Comparison of ENCODE assay signal across 14 cellular contexts in genomic region chr18:22691988-22692710, GRCh38.
DNase-seq lines count a peak whose midpoint lies in the region; ATAC-seq, FAIRE-seq and TF ChIP-seq lines count a peak whose summit lies in the region.
"Had no signal": no experiment of that assay in that cellular context is flagged by ENCODE, and none has a peak within 500 bp of the region (broad histone marks: within the 10 kb centered on the region; RNA-seq: fewer than 3 reads in every experiment).

No MANE protein-coding gene starts in this region.

- H3K4me2 ChIP-seq in astrocyte (ENCODE audit: low read length) = peak overlapping the region; percentile 52

- H4K20me1 ChIP-seq in astrocyte (ENCODE audit: insufficient read depth, low read length) = no peaks in the 10 kb centered on the region

- H3K9me3 ChIP-seq in astrocyte (ENCODE audit: insufficient read depth, low read depth, low read length) = peaks cover 3% of the 10 kb centered on the region
- H3K9me3 ChIP-seq: BE2C had no signal

- H3K27ac ChIP-seq in ACC112 (ENCODE audit: low read depth, low read length) (peak overlapping the region; percentile 91), astrocyte (ENCODE audit: low read depth, low read length) (peak overlapping the region; percentile 78)

- H3K27ac Mint-ChIP-seq in astrocyte (ENCODE audit: unreplicated experiment) = peak overlapping the region; percentile 75
- no peak overlapping the region for H3K27ac Mint-ChIP-seq in CD14-positive monocyte

- peak; percentile 97 for DNase-seq in astrocyte (ENCODE audit: low read depth)
- peak; percentile 63 for DNase-seq in kidney glomerular epithelial cell (lab: John Stamatoyannopoulos, UW)
- DNase-seq in medulla oblongata (ENCODE audit: extremely low spot score) = no peak
- DNase-seq in CD14-positive monocyte (ENCODE audit: low spot score) = no peak
- DNase-seq in AML-193 (lab: John Stamatoyannopoulos, UW) = no peak
- DNase-seq: activated CD4-positive, alpha-beta T cell treated with anti-CD3 and anti-CD28 coated beads for 1 hour; BE2C; NCI-H446; occipital lobe had no signal

- H3K4me1 Mint-ChIP-seq in astrocyte (ENCODE audit: low read depth, unreplicated experiment) = peaks cover 37% of the 10 kb centered on the region
- H3K4me1 Mint-ChIP-seq in CD14-positive monocyte = no peaks in the 10 kb centered on the region

- peak overlapping the region; percentile 50; the same call in 1 of the 2 replicates for H3K4me3 ChIP-seq in ACC112 (ENCODE audit: low read depth, low read length)
- H3K4me3 ChIP-seq in astrocyte (ENCODE audit: insufficient read depth, low read depth, low read length) = no peak overlapping the region

- H3K27me3 Mint-ChIP-seq in astrocyte (ENCODE audit: low read depth, unreplicated experiment) (no peaks in the 10 kb centered on the region), CD14-positive monocyte (ENCODE audit: low read depth in 3 of 3) (peaks cover 0 to 3% (median 0%) of the 10 kb centered on the region in 3 donors)

- intact Hi-C loops in CD14-positive monocyte (cut with micrococcal nuclease) = no loop called here

- H3K27me3 ChIP-seq in ACC112 (ENCODE audit: insufficient read depth, low read length) (no peaks in the 10 kb centered on the region), astrocyte (ENCODE audit: insufficient read depth, low read length) (no peaks in the 10 kb centered on the region)
- H3K27me3 ChIP-seq: BE2C had no signal

- ATAC-seq in HG02870 (IDR thresholded peaks at IDR 0.05; ENCODE audit: unreplicated experiment) (peak; percentile 65), HG02981 (IDR thresholded peaks at IDR 0.05; ENCODE audit: unreplicated experiment) (no peak)
- ATAC-seq: left lobe of liver had no signal

- H3K9ac ChIP-seq in astrocyte (ENCODE audit: low read length) = peak overlapping the region; percentile 63

- H3K36me3 Mint-ChIP-seq in astrocyte (ENCODE audit: low read depth, unreplicated experiment) (no peaks in the 10 kb centered on the region), CD14-positive monocyte (no peaks in the 10 kb centered on the region)

- FAIRE-seq in astrocyte (lab: Jason Lieb, UNC) = peak; percentile 90
- FAIRE-seq: frontal cortex had no signal

- no peaks in the 10 kb centered on the region for H3K36me3 ChIP-seq in ACC112 (ENCODE audit: insufficient read depth, low read length)
- no peaks in the 10 kb centered on the region for H3K36me3 ChIP-seq in astrocyte (ENCODE audit: insufficient read depth, low read length)
- H3K36me3 ChIP-seq: BE2C had no signal

- H2AFZ ChIP-seq in ACC112 (ENCODE audit: low read length, unreplicated experiment) (peak overlapping the region; percentile 67), astrocyte (ENCODE audit: low read depth, low read length) (no peak overlapping the region)

- H3K9me3 Mint-ChIP-seq in astrocyte (ENCODE audit: unreplicated experiment) (peaks cover 4% of the 10 kb centered on the region), CD14-positive monocyte (peaks cover 0 to 10% (median 0%) of the 10 kb centered on the region in 7 donors)

- H3K4me1 ChIP-seq in ACC112 (ENCODE audit: control insufficient read depth, insufficient read depth, low read length, unreplicated experiment) (peaks cover 38% of the 10 kb centered on the region), astrocyte (ENCODE audit: insufficient read depth, low read length) (peaks cover 41% of the 10 kb centered on the region)
- H3K4me1 ChIP-seq: BE2C had no signal

- H3K4me3 Mint-ChIP-seq in astrocyte (ENCODE audit: unreplicated experiment) (no peak overlapping the region), CD14-positive monocyte (no peak overlapping the region)

- no peak for TF ChIP-seq CTCF in astrocyte (IDR thresholded peaks at IDR 0.05; ENCODE audit: insufficient read depth, low read depth, low read length)
- no peak for TF ChIP-seq CTCF in CD14-positive monocyte (IDR thresholded peaks at IDR 0.05)

- H3K79me2 ChIP-seq in ACC112 (ENCODE audit: control insufficient read depth, insufficient read depth, low read length, unreplicated experiment) = no peaks in the 10 kb centered on the region
- H3K79me2 ChIP-seq in astrocyte (ENCODE audit: insufficient read depth, low read length) = no peaks in the 10 kb centered on the region

Comparison
In these comparisons a context has a peak if more than half of its experiments do, and no peak if none do; other contexts are left out.
1. DNase-seq: peak in astrocyte (single experiment) and kidney glomerular epithelial cell (single experiment); none in medulla oblongata (single experiment), CD14-positive monocyte (single experiment) and AML-193 (0 of 2).